Comparison of ENCODE assay signal across 1 cellular context in genomic region chr20:14568701-14569100, GRCh38.
TF ChIP-seq lines count a peak whose summit lies in the region.

No MANE protein-coding gene starts in this region.

TF ChIP-seq in HepG2, 621 proteins besides CTCF, POLR2A, EP300 and RAD21 (continued from another document):
- TF ChIP-seq, protein P1, sequence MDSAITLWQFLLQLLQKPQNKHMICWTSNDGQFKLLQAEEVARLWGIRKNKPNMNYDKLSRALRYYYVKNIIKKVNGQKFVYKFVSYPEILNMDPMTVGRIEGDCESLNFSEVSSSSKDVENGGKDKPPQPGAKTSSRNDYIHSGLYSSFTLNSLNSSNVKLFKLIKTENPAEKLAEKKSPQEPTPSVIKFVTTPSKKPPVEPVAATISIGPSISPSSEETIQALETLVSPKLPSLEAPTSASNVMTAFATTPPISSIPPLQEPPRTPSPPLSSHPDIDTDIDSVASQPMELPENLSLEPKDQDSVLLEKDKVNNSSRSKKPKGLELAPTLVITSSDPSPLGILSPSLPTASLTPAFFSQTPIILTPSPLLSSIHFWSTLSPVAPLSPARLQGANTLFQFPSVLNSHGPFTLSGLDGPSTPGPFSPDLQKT (CRISPR knock-in tag; IDR thresholded peaks at IDR 0.05; ENCODE audit: borderline replicate concordance) = no peak
